Comparison of ENCODE assay signal across 1 cellular context in the genomic region with DNA sequence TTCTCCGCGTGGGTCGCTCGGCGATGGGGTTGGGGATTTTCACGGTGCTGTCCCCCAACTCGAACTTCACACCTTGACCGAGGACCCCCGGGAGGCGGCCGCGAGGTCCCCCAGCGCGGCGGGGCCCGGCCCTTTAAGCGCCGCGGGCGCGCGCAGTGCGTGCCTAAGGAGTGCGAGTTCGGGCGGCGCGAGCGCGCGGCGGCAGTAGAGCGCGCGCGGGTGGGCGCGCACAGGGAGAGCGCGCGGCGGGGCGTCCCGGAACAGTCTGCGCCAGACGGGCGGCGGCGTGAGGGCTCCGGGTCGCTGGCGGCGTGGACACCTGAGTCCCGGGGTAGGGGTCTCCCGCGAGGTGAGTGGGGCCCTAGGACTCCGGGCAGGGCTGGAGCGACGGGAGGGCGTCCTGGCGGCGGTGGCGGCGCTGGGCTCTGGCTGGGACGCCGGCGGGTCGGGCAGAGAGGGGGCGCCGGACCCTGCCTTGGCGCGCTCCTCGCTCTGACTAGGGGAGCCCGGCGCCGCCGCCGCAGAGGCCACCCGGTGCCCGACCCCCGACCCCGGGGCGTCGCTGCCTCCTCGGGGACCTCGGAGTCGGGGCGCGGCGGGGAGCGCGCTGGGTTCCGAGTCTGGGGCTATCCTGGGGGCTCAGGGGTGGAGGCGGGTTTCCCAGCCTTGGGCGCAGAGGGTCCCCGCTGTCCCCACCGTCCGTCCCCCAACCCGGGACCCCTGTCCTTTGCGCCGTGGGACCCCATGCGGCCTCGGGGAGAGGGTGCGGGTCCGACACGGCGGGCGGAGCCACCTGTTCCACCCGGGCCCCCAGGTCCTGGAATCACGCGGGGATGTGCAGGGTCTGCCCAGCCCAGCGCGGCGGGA.
TF ChIP-seq lines count a peak whose summit lies in the region.

Gene PROSER2 (plus strand): TSS at position 235 of the 867 bp plus-strand sequence. CDS start 28,722 bp downstream, outside the sequence.

TF ChIP-seq in K562, 482 proteins besides CTCF, POLR2A, EP300 and RAD21 (continued from another document and continues in another):
- TF ChIP-seq, protein P1, sequence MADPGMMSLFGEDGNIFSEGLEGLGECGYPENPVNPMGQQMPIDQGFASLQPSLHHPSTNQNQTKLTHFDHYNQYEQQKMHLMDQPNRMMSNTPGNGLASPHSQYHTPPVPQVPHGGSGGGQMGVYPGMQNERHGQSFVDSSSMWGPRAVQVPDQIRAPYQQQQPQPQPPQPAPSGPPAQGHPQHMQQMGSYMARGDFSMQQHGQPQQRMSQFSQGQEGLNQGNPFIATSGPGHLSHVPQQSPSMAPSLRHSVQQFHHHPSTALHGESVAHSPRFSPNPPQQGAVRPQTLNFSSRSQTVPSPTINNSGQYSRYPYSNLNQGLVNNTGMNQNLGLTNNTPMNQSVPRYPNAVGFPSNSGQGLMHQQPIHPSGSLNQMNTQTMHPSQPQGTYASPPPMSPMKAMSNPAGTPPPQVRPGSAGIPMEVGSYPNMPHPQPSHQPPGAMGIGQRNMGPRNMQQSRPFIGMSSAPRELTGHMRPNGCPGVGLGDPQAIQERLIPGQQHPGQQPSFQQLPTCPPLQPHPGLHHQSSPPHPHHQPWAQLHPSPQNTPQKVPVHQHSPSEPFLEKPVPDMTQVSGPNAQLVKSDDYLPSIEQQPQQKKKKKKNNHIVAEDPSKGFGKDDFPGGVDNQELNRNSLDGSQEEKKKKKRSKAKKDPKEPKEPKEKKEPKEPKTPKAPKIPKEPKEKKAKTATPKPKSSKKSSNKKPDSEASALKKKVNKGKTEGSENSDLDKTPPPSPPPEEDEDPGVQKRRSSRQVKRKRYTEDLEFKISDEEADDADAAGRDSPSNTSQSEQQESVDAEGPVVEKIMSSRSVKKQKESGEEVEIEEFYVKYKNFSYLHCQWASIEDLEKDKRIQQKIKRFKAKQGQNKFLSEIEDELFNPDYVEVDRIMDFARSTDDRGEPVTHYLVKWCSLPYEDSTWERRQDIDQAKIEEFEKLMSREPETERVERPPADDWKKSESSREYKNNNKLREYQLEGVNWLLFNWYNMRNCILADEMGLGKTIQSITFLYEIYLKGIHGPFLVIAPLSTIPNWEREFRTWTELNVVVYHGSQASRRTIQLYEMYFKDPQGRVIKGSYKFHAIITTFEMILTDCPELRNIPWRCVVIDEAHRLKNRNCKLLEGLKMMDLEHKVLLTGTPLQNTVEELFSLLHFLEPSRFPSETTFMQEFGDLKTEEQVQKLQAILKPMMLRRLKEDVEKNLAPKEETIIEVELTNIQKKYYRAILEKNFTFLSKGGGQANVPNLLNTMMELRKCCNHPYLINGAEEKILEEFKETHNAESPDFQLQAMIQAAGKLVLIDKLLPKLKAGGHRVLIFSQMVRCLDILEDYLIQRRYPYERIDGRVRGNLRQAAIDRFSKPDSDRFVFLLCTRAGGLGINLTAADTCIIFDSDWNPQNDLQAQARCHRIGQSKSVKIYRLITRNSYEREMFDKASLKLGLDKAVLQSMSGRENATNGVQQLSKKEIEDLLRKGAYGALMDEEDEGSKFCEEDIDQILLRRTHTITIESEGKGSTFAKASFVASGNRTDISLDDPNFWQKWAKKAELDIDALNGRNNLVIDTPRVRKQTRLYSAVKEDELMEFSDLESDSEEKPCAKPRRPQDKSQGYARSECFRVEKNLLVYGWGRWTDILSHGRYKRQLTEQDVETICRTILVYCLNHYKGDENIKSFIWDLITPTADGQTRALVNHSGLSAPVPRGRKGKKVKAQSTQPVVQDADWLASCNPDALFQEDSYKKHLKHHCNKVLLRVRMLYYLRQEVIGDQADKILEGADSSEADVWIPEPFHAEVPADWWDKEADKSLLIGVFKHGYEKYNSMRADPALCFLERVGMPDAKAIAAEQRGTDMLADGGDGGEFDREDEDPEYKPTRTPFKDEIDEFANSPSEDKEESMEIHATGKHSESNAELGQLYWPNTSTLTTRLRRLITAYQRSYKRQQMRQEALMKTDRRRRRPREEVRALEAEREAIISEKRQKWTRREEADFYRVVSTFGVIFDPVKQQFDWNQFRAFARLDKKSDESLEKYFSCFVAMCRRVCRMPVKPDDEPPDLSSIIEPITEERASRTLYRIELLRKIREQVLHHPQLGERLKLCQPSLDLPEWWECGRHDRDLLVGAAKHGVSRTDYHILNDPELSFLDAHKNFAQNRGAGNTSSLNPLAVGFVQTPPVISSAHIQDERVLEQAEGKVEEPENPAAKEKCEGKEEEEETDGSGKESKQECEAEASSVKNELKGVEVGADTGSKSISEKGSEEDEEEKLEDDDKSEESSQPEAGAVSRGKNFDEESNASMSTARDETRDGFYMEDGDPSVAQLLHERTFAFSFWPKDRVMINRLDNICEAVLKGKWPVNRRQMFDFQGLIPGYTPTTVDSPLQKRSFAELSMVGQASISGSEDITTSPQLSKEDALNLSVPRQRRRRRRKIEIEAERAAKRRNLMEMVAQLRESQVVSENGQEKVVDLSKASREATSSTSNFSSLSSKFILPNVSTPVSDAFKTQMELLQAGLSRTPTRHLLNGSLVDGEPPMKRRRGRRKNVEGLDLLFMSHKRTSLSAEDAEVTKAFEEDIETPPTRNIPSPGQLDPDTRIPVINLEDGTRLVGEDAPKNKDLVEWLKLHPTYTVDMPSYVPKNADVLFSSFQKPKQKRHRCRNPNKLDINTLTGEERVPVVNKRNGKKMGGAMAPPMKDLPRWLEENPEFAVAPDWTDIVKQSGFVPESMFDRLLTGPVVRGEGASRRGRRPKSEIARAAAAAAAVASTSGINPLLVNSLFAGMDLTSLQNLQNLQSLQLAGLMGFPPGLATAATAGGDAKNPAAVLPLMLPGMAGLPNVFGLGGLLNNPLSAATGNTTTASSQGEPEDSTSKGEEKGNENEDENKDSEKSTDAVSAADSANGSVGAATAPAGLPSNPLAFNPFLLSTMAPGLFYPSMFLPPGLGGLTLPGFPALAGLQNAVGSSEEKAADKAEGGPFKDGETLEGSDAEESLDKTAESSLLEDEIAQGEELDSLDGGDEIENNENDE (IDR thresholded peaks at IDR 0.05; ENCODE audit: low read depth, low read length), result no peak
- TF ChIP-seq HCFC1 (IDR thresholded peaks at IDR 0.05; ENCODE audit: low read depth, low read length), result no peak
- TF ChIP-seq ZNF584 (CRISPR knock-in tag; IDR thresholded peaks at IDR 0.05; ENCODE audit: low read depth), result peak; percentile 76; the same call in 1 of the 2 replicates
- no peak for TF ChIP-seq ARHGAP35 (IDR thresholded peaks at IDR 0.05; ENCODE audit: partially characterized antibody)
- no peak for TF ChIP-seq MYNN (IDR thresholded peaks at IDR 0.05)
- TF ChIP-seq MYNN (CRISPR knock-in tag; IDR thresholded peaks at IDR 0.05), result no peak
- TF ChIP-seq, protein P2, sequence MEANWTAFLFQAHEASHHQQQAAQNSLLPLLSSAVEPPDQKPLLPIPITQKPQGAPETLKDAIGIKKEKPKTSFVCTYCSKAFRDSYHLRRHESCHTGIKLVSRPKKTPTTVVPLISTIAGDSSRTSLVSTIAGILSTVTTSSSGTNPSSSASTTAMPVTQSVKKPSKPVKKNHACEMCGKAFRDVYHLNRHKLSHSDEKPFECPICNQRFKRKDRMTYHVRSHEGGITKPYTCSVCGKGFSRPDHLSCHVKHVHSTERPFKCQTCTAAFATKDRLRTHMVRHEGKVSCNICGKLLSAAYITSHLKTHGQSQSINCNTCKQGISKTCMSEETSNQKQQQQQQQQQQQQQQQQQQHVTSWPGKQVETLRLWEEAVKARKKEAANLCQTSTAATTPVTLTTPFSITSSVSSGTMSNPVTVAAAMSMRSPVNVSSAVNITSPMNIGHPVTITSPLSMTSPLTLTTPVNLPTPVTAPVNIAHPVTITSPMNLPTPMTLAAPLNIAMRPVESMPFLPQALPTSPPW (CRISPR knock-in tag; IDR thresholded peaks at IDR 0.05), result 0 out of 2 replicates have a peak, but pooled peaks have one; percentile 11
- no peak for TF ChIP-seq ATF4 (CRISPR knock-in tag; IDR thresholded peaks at IDR 0.05)
- TF ChIP-seq SNIP1 (IDR thresholded peaks at IDR 0.05; ENCODE audit: low read depth), result no peak
- TF ChIP-seq WHSC1 (IDR thresholded peaks at IDR 0.05; ENCODE audit: low read length), result no peak
- TF ChIP-seq FOXA1 (IDR thresholded peaks at IDR 0.05; ENCODE audit: borderline replicate concordance), result no peak
- TF ChIP-seq HSF4 (CRISPR knock-in tag; IDR thresholded peaks at IDR 0.05; ENCODE audit: borderline replicate concordance), result no peak
- peak; percentile 70 for TF ChIP-seq POLR2AphosphoS5 (IDR thresholded peaks at IDR 0.05; ENCODE audit: control insufficient read depth, insufficient read depth, low read depth, low read length)
- peak in 1 of 2 experiments; percentile 76; a peak in 2 of 4 replicates for TF ChIP-seq NRF1 (conservative IDR thresholded peaks at IDR 0.05 in 1 of 2, IDR thresholded peaks at IDR 0.05 in 1 of 2)
- TF ChIP-seq NFIX (CRISPR knock-in tag; IDR thresholded peaks at IDR 0.05; ENCODE audit: low read depth), result no peak
- peak; percentile 75 for TF ChIP-seq TAF1 (IDR thresholded peaks at IDR 0.05; ENCODE audit: control insufficient read depth, extremely low read depth, insufficient read depth, low read length, severe bottlenecking)
- TF ChIP-seq RREB1 (CRISPR knock-in tag; IDR thresholded peaks at IDR 0.05), result no peak
- TF ChIP-seq L3MBTL2 (IDR thresholded peaks at IDR 0.05), result 0 out of 2 replicates have a peak, but pooled peaks have one; percentile 25
- peak; percentile 82 for TF ChIP-seq RBM25 (IDR thresholded peaks at IDR 0.05; ENCODE audit: low read depth, low read length, severe bottlenecking)
- TF ChIP-seq ELF1 (tag; IDR thresholded peaks at IDR 0.05), result no peak
- peak; percentile 70 for TF ChIP-seq MTA3 (IDR thresholded peaks at IDR 0.05; ENCODE audit: borderline replicate concordance)
- TF ChIP-seq SMAD2 (IDR thresholded peaks at IDR 0.05; ENCODE audit: low read depth, low read length), result no peak
- TF ChIP-seq TCF15 (CRISPR knock-in tag; IDR thresholded peaks at IDR 0.05), result no peak
- no peak for TF ChIP-seq ZC3H4 (CRISPR knock-in tag; IDR thresholded peaks at IDR 0.05; ENCODE audit: borderline replicate concordance)
- no peak for TF ChIP-seq MED1 (CRISPR knock-in tag; IDR thresholded peaks at IDR 0.05; ENCODE audit: borderline replicate concordance)
- TF ChIP-seq, protein P3, sequence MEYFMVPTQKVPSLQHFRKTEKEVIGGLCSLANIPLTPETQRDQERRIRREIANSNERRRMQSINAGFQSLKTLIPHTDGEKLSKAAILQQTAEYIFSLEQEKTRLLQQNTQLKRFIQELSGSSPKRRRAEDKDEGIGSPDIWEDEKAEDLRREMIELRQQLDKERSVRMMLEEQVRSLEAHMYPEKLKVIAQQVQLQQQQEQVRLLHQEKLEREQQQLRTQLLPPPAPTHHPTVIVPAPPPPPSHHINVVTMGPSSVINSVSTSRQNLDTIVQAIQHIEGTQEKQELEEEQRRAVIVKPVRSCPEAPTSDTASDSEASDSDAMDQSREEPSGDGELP (CRISPR knock-in tag; IDR thresholded peaks at IDR 0.05; ENCODE audit: borderline replicate concordance), result 0 out of 2 replicates have a peak, but pooled peaks have one; percentile 19
- TF ChIP-seq SIRT6 (IDR thresholded peaks at IDR 0.05; ENCODE audit: low read depth, low read length), result no peak
- no peak for TF ChIP-seq PCBP2 (IDR thresholded peaks at IDR 0.05; ENCODE audit: low read depth, low read length, poor library complexity, severe bottlenecking)
- no peak for TF ChIP-seq BRF1 (IDR thresholded peaks at IDR 0.05; ENCODE audit: borderline replicate concordance, extremely low read depth, insufficient read length)
- no peak for TF ChIP-seq ZNF165 (CRISPR knock-in tag; IDR thresholded peaks at IDR 0.05; ENCODE audit: borderline replicate concordance)
- TF ChIP-seq NEUROD1 (IDR thresholded peaks at IDR 0.05; ENCODE audit: borderline replicate concordance, low read depth, low read length, partially characterized antibody), result no peak
- no peak for TF ChIP-seq PTBP1 (IDR thresholded peaks at IDR 0.05; ENCODE audit: low read depth, low read length)
- TF ChIP-seq ZBTB17 (CRISPR knock-in tag; IDR thresholded peaks at IDR 0.05), result peak; percentile 62; the same call in 1 of the 2 replicates
- peak; percentile 82 for TF ChIP-seq CXXC5 (CRISPR knock-in tag; IDR thresholded peaks at IDR 0.05)
- TF ChIP-seq ZNF431 (CRISPR knock-in tag; IDR thresholded peaks at IDR 0.05), result no peak
